Comparison of ENCODE assay signal across 21 cellular contexts in the genomic region with DNA sequence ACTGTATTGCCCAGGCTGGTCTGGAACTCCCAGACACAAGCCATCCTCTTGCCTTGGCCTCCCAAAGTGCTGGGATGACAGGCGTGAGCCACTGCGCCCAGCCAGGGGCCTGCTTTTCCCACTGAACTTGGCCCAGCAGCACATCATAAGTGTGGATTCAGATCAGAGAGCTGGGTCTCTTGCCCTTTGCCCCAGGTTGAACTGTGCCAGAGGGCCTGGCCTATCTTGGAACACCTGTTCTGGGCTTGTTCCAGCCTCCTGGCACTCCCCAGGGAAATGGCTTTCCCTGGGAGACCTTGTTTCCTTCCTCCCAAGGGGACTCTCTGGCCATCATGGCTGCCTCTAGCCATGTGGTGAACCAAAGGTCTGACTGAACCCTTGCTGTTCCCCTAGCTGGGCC. TPM values are rescaled to one million over a fixed set of nuclear protein-coding genes. Genes with fewer than 3 reads are reported as not detected.
A peak's percentile ranks its signal among the peaks of the same experiment; 100 is the strongest.
DNase-seq lines count a peak whose midpoint lies in the region; ATAC-seq, FAIRE-seq and TF ChIP-seq lines count a peak whose summit lies in the region.
"Had no signal": no experiment of that assay in that cellular context is flagged by ENCODE, and none has a peak within 500 bp of the region (broad histone marks: within the 10 kb centered on the region; RNA-seq: fewer than 3 reads in every experiment).

No MANE protein-coding gene starts in this region.

- 39% methylated on average over 2 of the region's 2 CpGs for WGBS in liver
- WGBS in HepG2 (ENCODE audit: low lambda C conversion rate) = 93% methylated on average over 2 of the region's 2 CpGs
- WGBS in pancreas, 2 donors = 46 to 52% methylated on average over 2 of the region's 2 CpGs

- H3K36me3 ChIP-seq in liver (ENCODE audit: control insufficient read depth in 4 of 4, insufficient read depth in 3 of 4, low read depth in 1 of 4, low read length in 3 of 4) = peaks cover 0 to 13% (median 2%) of the 10 kb centered on the region in 4 donors
- peaks cover 6 to 19% of the 10 kb centered on the region in 2 experiments; a peak in 4 of 5 replicates for H3K36me3 ChIP-seq in HepG2 (replicated peaks in 1 of 2; ENCODE audit: control insufficient read depth in 1 of 2, insufficient read depth in 2 of 2, low read length in 2 of 2)
- peaks cover 13% of the 10 kb centered on the region for H3K36me3 ChIP-seq in colonic mucosa
- H3K36me3 ChIP-seq in pancreas = peaks cover 3 to 41% (median 10%) of the 10 kb centered on the region in 3 donors
- H3K36me3 ChIP-seq in breast epithelium = peaks cover 8% of the 10 kb centered on the region

- intact Hi-C loops in HepG2 (cut with micrococcal nuclease; ENCODE audit: unreplicated experiment) = no loop called here
- intact Hi-C loops in colonic mucosa (cut with DNase I) = no loop called here
- intact Hi-C loops in pancreas (cut with DNase I) = no loop called here
- intact Hi-C loops in breast epithelium (cut with DNase I; ENCODE audit: low total_unique reads) = no loop called here

- ATAC-seq in HepG2 (no peak), pancreas (peak; percentile 17 to 49 (median 30)), GM21367 (IDR thresholded peaks at IDR 0.05; ENCODE audit: unreplicated experiment) (no peak)
- ATAC-seq: HCT116 had no signal

- BruUV-seq in HepG2 (replicated peaks; lab: Mats Ljungman, UMichigan) = no TSS peak

- H3K27ac ChIP-seq in liver (ENCODE audit: low read depth in 1 of 2, low read length in 2 of 2) (peak overlapping the region; percentile 35 to 49), HepG2 (ENCODE audit: extremely low read length, insufficient read depth, low read length) (no peak overlapping the region), colonic mucosa (peak overlapping the region; percentile 7), pancreas (no peak overlapping the region), breast epithelium (no peak overlapping the region)
- H3K27ac ChIP-seq: C4-2B had no signal

- DNase-seq in HepG2 (ENCODE audit: low spot score) (no peak), colonic mucosa (peak; percentile 76), pancreas (peak in 5 of 6 donors; percentile 57 to 82 (median 74)), GM19238 (ENCODE audit: insufficient read length, low spot score) (no peak), T-helper 9 cell (no peak), breast epithelium (ENCODE audit: low spot score in 2 of 2) (no peak)
- DNase-seq: 8988T; AML-193; CD4-positive, alpha-beta memory T cell; DMS153; DMS79 treated with DMSO at 0.1 percent for 48 hours; EL had no signal

- H3K4me2 ChIP-seq in HepG2 (ENCODE audit: low read depth, low read length) = no peak overlapping the region

- TF ChIP-seq POLR2A in HepG2 (IDR thresholded peaks at IDR 0.05; ENCODE audit: insufficient read depth in 1 of 2, low read depth in 2 of 2, low read length in 2 of 2) (no peak), breast epithelium (IDR thresholded peaks at IDR 0.05) (no peak)

- H3K9me3 ChIP-seq in liver (ENCODE audit: control insufficient read depth in 4 of 4, low read length in 3 of 4) (no peaks in the 10 kb centered on the region), HepG2 (ENCODE audit: low read length) (no peaks in the 10 kb centered on the region), colonic mucosa (no peaks in the 10 kb centered on the region), pancreas (no peaks in the 10 kb centered on the region), breast epithelium (no peaks in the 10 kb centered on the region)

- POLR2A ChIA-PET in HepG2 (lab: Yijun Ruan, JAX) = no interaction called here

- no peak for FAIRE-seq in HepG2 (lab: Jason Lieb, UNC)
- no peak for FAIRE-seq in pancreas (lab: Jason Lieb, UNC)
- FAIRE-seq: D721Med, G401.6, GM12891, H54 had no signal

- no peak overlapping the region for H3K4me3 ChIP-seq in liver (ENCODE audit: low read depth in 1 of 3, low read length in 3 of 3)
- H3K4me3 ChIP-seq in HepG2 (replicated peaks in 1 of 3; ENCODE audit: insufficient read depth in 1 of 3, low read depth in 2 of 3, low read length in 3 of 3) = no peak overlapping the region
- no peak overlapping the region for H3K4me3 ChIP-seq in colonic mucosa
- no peak overlapping the region for H3K4me3 ChIP-seq in pancreas
- no peak overlapping the region for H3K4me3 ChIP-seq in breast epithelium

- TF ChIP-seq RAD21 in liver (IDR thresholded peaks at IDR 0.05) = no peak
- no peak for TF ChIP-seq RAD21 in HepG2 (CRISPR knock-in tag; IDR thresholded peaks at IDR 0.05)

- TF ChIP-seq CTCF in liver (IDR thresholded peaks at IDR 0.05; ENCODE audit: low read depth, low read length, missing input control) (no peak), HepG2 (CRISPR knock-in tag; IDR thresholded peaks at IDR 0.05) (no peak), colonic mucosa (IDR thresholded peaks at IDR 0.05) (no peak), pancreas (IDR thresholded peaks at IDR 0.05) (no peak), breast epithelium (IDR thresholded peaks at IDR 0.05) (no peak)

- no peaks in the 10 kb centered on the region for H3K27me3 ChIP-seq in liver (ENCODE audit: control insufficient read depth in 4 of 4, insufficient read depth in 4 of 4, low read length in 3 of 4)
- H3K27me3 ChIP-seq in HepG2 (ENCODE audit: control insufficient read depth in 1 of 2, insufficient read depth in 2 of 2, low read length in 2 of 2) = no peaks in the 10 kb centered on the region
- no peaks in the 10 kb centered on the region for H3K27me3 ChIP-seq in colonic mucosa
- no peaks in the 10 kb centered on the region for H3K27me3 ChIP-seq in pancreas
- H3K27me3 ChIP-seq in breast epithelium = no peaks in the 10 kb centered on the region

- H3K79me2 ChIP-seq in HepG2 (ENCODE audit: insufficient read depth, low read length) = no peaks in the 10 kb centered on the region

- in situ Hi-C loops in HepG2 (cut with HindIII; ENCODE audit: extremely low pct_ligation_motif_present, low pct_unique_long_range_greater_than_20kb) = no loop called here

- CTCF ChIA-PET in HepG2 (lab: Yijun Ruan, JAX; ENCODE audit: low intra/inter-chr PET ratio, low total read pairs) = no interaction called here

- H3K4me1 ChIP-seq in liver (ENCODE audit: control insufficient read depth in 4 of 4, insufficient read depth in 4 of 4, low read length in 3 of 4) (peaks cover 6 to 36% (median 30%) of the 10 kb centered on the region in 4 donors), HepG2 (ENCODE audit: insufficient read depth, low read length) (peaks cover 15% of the 10 kb centered on the region), colonic mucosa (no peaks in the 10 kb centered on the region), pancreas (peaks cover 5 to 20% (median 15%) of the 10 kb centered on the region in 3 donors), breast epithelium (peaks cover 0 to 5% of the 10 kb centered on the region in 2 donors)

- no peak overlapping the region for H2AFZ ChIP-seq in HepG2 (ENCODE audit: low read length)

- TF ChIP-seq EP300 in HepG2 (IDR thresholded peaks at IDR 0.05; ENCODE audit: low read depth in 2 of 2, low read length in 2 of 2) (no peak), HepG2 (CRISPR knock-in tag; IDR thresholded peaks at IDR 0.05; ENCODE audit: borderline replicate concordance) (no peak)

- H4K20me1 ChIP-seq in HepG2 (ENCODE audit: insufficient read depth, low read length) = no peaks in the 10 kb centered on the region

- no peak overlapping the region for H3K9ac ChIP-seq in liver (ENCODE audit: low read depth in 1 of 2, low read length in 2 of 2)
- no peak overlapping the region for H3K9ac ChIP-seq in HepG2 (ENCODE audit: insufficient read depth, low read depth, low read length)
- H3K9ac ChIP-seq in colonic mucosa (ENCODE audit: low read depth in 2 of 2, low read length in 2 of 2) = peak overlapping the region in 1 of 2 donors; percentile 1

RNA-seq across cellular contexts. Expression of gene CC2D1A, which starts 3.4 kb away (rescaled TPM):
- total RNA-seq in liver (10 to 100 TPM in 1 of 2 donors, 1 to 10 TPM in 1; 7.4 to 12.0 TPM), HepG2 (2016; rRNA removed; fragmentation: Illumina TruSeq; extraction: Trizol) (6.4 and 9.7 TPM in 2 replicates), colonic mucosa (100 to 1,000 TPM in 1 of 2 donors, 10 to 100 TPM in 1; 81.0 to 123 TPM), pancreas (10 to 100 TPM; 23.0 to 29.7 (median 26.2) TPM), breast epithelium (10 to 100 TPM; 16.6 to 50.1 (median 43.6) TPM)
- polyA plus RNA-seq in liver (10 to 100 TPM in 1 of 2 donors, 1 to 10 TPM in 1; 8.4 to 11.5 TPM), HepG2 (2011; rRNA removed) (11.5 and 17.0 TPM in 2 replicates), pancreas (10 to 100 TPM; 57.5 to 78.6 TPM)
- 5.0 and 5.7 TPM in 2 replicates for total RNA-seq in HepG2 (2016; cell fraction: cytosol; rRNA removed; fragmentation: Illumina TruSeq; extraction: Trizol; ENCODE audit: low read depth)
- 4.7 and 10.2 TPM in 2 replicates for total RNA-seq in HepG2 (2016; cell fraction: insoluble cytoplasmic fraction; rRNA removed; fragmentation: Illumina TruSeq; extraction: Trizol)
- total RNA-seq in HepG2 (2016; cell fraction: membrane; rRNA removed; fragmentation: Illumina TruSeq; extraction: Trizol) = 5.3 and 5.8 TPM in 2 replicates
- total RNA-seq in HepG2 (2016; cell fraction: nucleus; rRNA removed; fragmentation: Illumina TruSeq; extraction: Trizol) = 9.4 and 12.9 TPM in 2 replicates
- polyA plus RNA-seq in HepG2 (2011; cell fraction: cytosol; rRNA removed) = 4.6 and 5.8 TPM in 2 replicates
- 100 and 116 TPM in 2 replicates for polyA plus RNA-seq in HepG2 (2011; cell fraction: nucleus; rRNA removed)
- 16.4 and 23.4 TPM in 2 replicates for polyA plus RNA-seq in HepG2 (2012)
- polyA plus RNA-seq in HepG2 (2016; cell fraction: cytosol; fragmentation: Illumina TruSeq; extraction: Trizol; ENCODE audit: low read depth) = 1.2 and 1.8 TPM in 2 replicates
- 9.0 and 11.9 TPM in 2 replicates for polyA plus RNA-seq in HepG2 (2016; cell fraction: insoluble cytoplasmic fraction; fragmentation: Illumina TruSeq; extraction: Trizol; ENCODE audit: low read depth)
- 2.8 and 3.2 TPM in 2 replicates for polyA plus RNA-seq in HepG2 (2016; cell fraction: membrane; fragmentation: Illumina TruSeq; extraction: Trizol; ENCODE audit: low read depth)
- polyA plus RNA-seq in HepG2 (2016; cell fraction: nucleus; fragmentation: Illumina TruSeq; extraction: Trizol; ENCODE audit: insufficient read depth, low read depth) = 55.9 and 56.2 TPM in 2 replicates
- 13.2 and 19.3 TPM in 2 replicates for polyA minus RNA-seq in HepG2 (2011; rRNA and poly(A)+ RNA removed; ENCODE audit: low replicate concordance)
- 4.7 and 6.5 TPM in 2 replicates for polyA minus RNA-seq in HepG2 (2011; cell fraction: cytosol; rRNA and poly(A)+ RNA removed)
- 20.1 and 21.6 TPM in 2 replicates for polyA minus RNA-seq in HepG2 (2011; cell fraction: nucleus; rRNA and poly(A)+ RNA removed)

RNA-seq across cellular contexts. Expression of gene BRME1, which starts 3.5 kb away (rescaled TPM):
- total RNA-seq in liver = 1 to 10 TPM in 1 of 2 donors, under 1 TPM in 1; 0.42 to 5.3 TPM
- polyA plus RNA-seq in liver = under 1 TPM; 0.46 to 0.51 TPM
- 0.84 and 1.5 TPM in 2 replicates for total RNA-seq in HepG2 (2016; rRNA removed; fragmentation: Illumina TruSeq; extraction: Trizol)
- total RNA-seq in HepG2 (2016; cell fraction: cytosol; rRNA removed; fragmentation: Illumina TruSeq; extraction: Trizol; ENCODE audit: low read depth) = 0.35 and 0.40 TPM in 2 replicates
- total RNA-seq in HepG2 (2016; cell fraction: insoluble cytoplasmic fraction; rRNA removed; fragmentation: Illumina TruSeq; extraction: Trizol) = 1.1 TPM in 2 replicates
- 0.25 and 0.69 TPM in 2 replicates for total RNA-seq in HepG2 (2016; cell fraction: membrane; rRNA removed; fragmentation: Illumina TruSeq; extraction: Trizol)
- total RNA-seq in HepG2 (2016; cell fraction: nucleus; rRNA removed; fragmentation: Illumina TruSeq; extraction: Trizol) = 1.2 and 1.3 TPM in 2 replicates
- polyA plus RNA-seq in HepG2 (2011; rRNA removed) = 0.74 and 0.91 TPM in 2 replicates
- 0.55 and 0.72 TPM in 2 replicates for polyA plus RNA-seq in HepG2 (2011; cell fraction: cytosol; rRNA removed)
- polyA plus RNA-seq in HepG2 (2011; cell fraction: nucleus; rRNA removed) = 5.7 and 8.2 TPM in 2 replicates
- 1.3 and 1.8 TPM in 2 replicates for polyA plus RNA-seq in HepG2 (2012)
- 0.09 TPM in 1 of 2 replicates, not detected in the other for polyA plus RNA-seq in HepG2 (2016; cell fraction: cytosol; fragmentation: Illumina TruSeq; extraction: Trizol; ENCODE audit: low read depth)
- polyA plus RNA-seq in HepG2 (2016; cell fraction: insoluble cytoplasmic fraction; fragmentation: Illumina TruSeq; extraction: Trizol; ENCODE audit: low read depth) = 1.1 and 1.8 TPM in 2 replicates
- polyA plus RNA-seq in HepG2 (2016; cell fraction: membrane; fragmentation: Illumina TruSeq; extraction: Trizol; ENCODE audit: low read depth) = 0.23 and 0.31 TPM in 2 replicates
- 5.8 and 5.9 TPM in 2 replicates for polyA plus RNA-seq in HepG2 (2016; cell fraction: nucleus; fragmentation: Illumina TruSeq; extraction: Trizol; ENCODE audit: insufficient read depth, low read depth)
- 1.2 and 5.8 TPM in 2 replicates for polyA minus RNA-seq in HepG2 (2011; rRNA and poly(A)+ RNA removed; ENCODE audit: low replicate concordance)
- 1.3 TPM in 1 of 2 replicates, not detected in the other for polyA minus RNA-seq in HepG2 (2011; cell fraction: cytosol; rRNA and poly(A)+ RNA removed)
- 2.2 and 2.4 TPM in 2 replicates for polyA minus RNA-seq in HepG2 (2011; cell fraction: nucleus; rRNA and poly(A)+ RNA removed)
- total RNA-seq in colonic mucosa = 10 to 100 TPM in 1 of 2 donors, 1 to 10 TPM in 1; 5.9 to 20.0 TPM
- total RNA-seq in pancreas = 1 to 10 TPM; 2.6 to 4.5 (median 3.9) TPM
- 10 to 100 TPM in 1 of 2 donors, 1 to 10 TPM in 1; 8.1 to 15.3 TPM for polyA plus RNA-seq in pancreas
- 1 to 10 TPM; 1.3 to 6.3 (median 1.6) TPM for total RNA-seq in breast epithelium

RNA-seq across cellular contexts. Expression of gene PODNL1, which starts 28.8 kb away (rescaled TPM):
- not detected for total RNA-seq in liver
- under 1 TPM in 1 of 2 donors, not detected in 1; 0.30 TPM for polyA plus RNA-seq in liver
- not detected in 2 replicates for total RNA-seq in HepG2 (2016; rRNA removed; fragmentation: Illumina TruSeq; extraction: Trizol)
- not detected in 2 replicates for total RNA-seq in HepG2 (2016; cell fraction: cytosol; rRNA removed; fragmentation: Illumina TruSeq; extraction: Trizol; ENCODE audit: low read depth)
- total RNA-seq in HepG2 (2016; cell fraction: insoluble cytoplasmic fraction; rRNA removed; fragmentation: Illumina TruSeq; extraction: Trizol) = not detected in 2 replicates
- 0.17 TPM in 1 of 2 replicates, not detected in the other for total RNA-seq in HepG2 (2016; cell fraction: membrane; rRNA removed; fragmentation: Illumina TruSeq; extraction: Trizol)
- not detected in 2 replicates for total RNA-seq in HepG2 (2016; cell fraction: nucleus; rRNA removed; fragmentation: Illumina TruSeq; extraction: Trizol)
- 0.18 TPM in 1 of 2 replicates, not detected in the other for polyA plus RNA-seq in HepG2 (2011; rRNA removed)
- 0.15 TPM in 1 of 2 replicates, not detected in the other for polyA plus RNA-seq in HepG2 (2011; cell fraction: cytosol; rRNA removed)
- 0.26 TPM in 2 replicates for polyA plus RNA-seq in HepG2 (2011; cell fraction: nucleus; rRNA removed)
- polyA plus RNA-seq in HepG2 (2012) = 0.19 and 0.24 TPM in 2 replicates
- not detected in 2 replicates for polyA plus RNA-seq in HepG2 (2016; cell fraction: cytosol; fragmentation: Illumina TruSeq; extraction: Trizol; ENCODE audit: low read depth)
- not detected in 2 replicates for polyA plus RNA-seq in HepG2 (2016; cell fraction: insoluble cytoplasmic fraction; fragmentation: Illumina TruSeq; extraction: Trizol; ENCODE audit: low read depth)
- not detected in 2 replicates for polyA plus RNA-seq in HepG2 (2016; cell fraction: membrane; fragmentation: Illumina TruSeq; extraction: Trizol; ENCODE audit: low read depth)
- not detected in 2 replicates for polyA plus RNA-seq in HepG2 (2016; cell fraction: nucleus; fragmentation: Illumina TruSeq; extraction: Trizol; ENCODE audit: insufficient read depth, low read depth)
- 0.54 TPM in 1 of 2 replicates, not detected in the other for polyA minus RNA-seq in HepG2 (2011; rRNA and poly(A)+ RNA removed; ENCODE audit: low replicate concordance)
- not detected in 2 replicates for polyA minus RNA-seq in HepG2 (2011; cell fraction: cytosol; rRNA and poly(A)+ RNA removed)
- polyA minus RNA-seq in HepG2 (2011; cell fraction: nucleus; rRNA and poly(A)+ RNA removed) = not detected in 2 replicates
- total RNA-seq in colonic mucosa = 1 to 10 TPM; 4.1 to 4.4 TPM
- total RNA-seq in pancreas = 1 to 10 TPM in 1 of 6 donors, under 1 TPM in 3, not detected in 2; 0.25 to 2.0 (median 0.84) TPM
- polyA plus RNA-seq in pancreas = under 1 TPM; 0.40 to 0.76 TPM
- total RNA-seq in breast epithelium = 1 to 10 TPM in 2 of 3 donors, under 1 TPM in 1; 0.80 to 8.8 (median 2.3) TPM
- total RNA-seq: CD4-positive, alpha-beta memory T cell had no signal
- polyA plus RNA-seq: CD4-positive, alpha-beta memory T cell had no signal

RNA-seq across cellular contexts. Expression of gene NANOS3, which starts 32.5 kb away (rescaled TPM):
- not detected for total RNA-seq in liver
- not detected for polyA plus RNA-seq in liver
- total RNA-seq in HepG2 (2016; rRNA removed; fragmentation: Illumina TruSeq; extraction: Trizol) = not detected in 2 replicates
- not detected in 2 replicates for total RNA-seq in HepG2 (2016; cell fraction: cytosol; rRNA removed; fragmentation: Illumina TruSeq; extraction: Trizol; ENCODE audit: low read depth)
- not detected in 2 replicates for total RNA-seq in HepG2 (2016; cell fraction: insoluble cytoplasmic fraction; rRNA removed; fragmentation: Illumina TruSeq; extraction: Trizol)
- total RNA-seq in HepG2 (2016; cell fraction: membrane; rRNA removed; fragmentation: Illumina TruSeq; extraction: Trizol) = not detected in 2 replicates
- total RNA-seq in HepG2 (2016; cell fraction: nucleus; rRNA removed; fragmentation: Illumina TruSeq; extraction: Trizol) = not detected in 2 replicates
- polyA plus RNA-seq in HepG2 (2011; rRNA removed) = 0.21 TPM in 1 of 2 replicates, not detected in the other
- not detected in 2 replicates for polyA plus RNA-seq in HepG2 (2011; cell fraction: cytosol; rRNA removed)
- polyA plus RNA-seq in HepG2 (2011; cell fraction: nucleus; rRNA removed) = 1.1 and 1.8 TPM in 2 replicates
- 1.1 TPM in 1 of 2 replicates, not detected in the other for polyA plus RNA-seq in HepG2 (2012)
- not detected in 2 replicates for polyA plus RNA-seq in HepG2 (2016; cell fraction: cytosol; fragmentation: Illumina TruSeq; extraction: Trizol; ENCODE audit: low read depth)
- not detected in 2 replicates for polyA plus RNA-seq in HepG2 (2016; cell fraction: insoluble cytoplasmic fraction; fragmentation: Illumina TruSeq; extraction: Trizol; ENCODE audit: low read depth)
- polyA plus RNA-seq in HepG2 (2016; cell fraction: membrane; fragmentation: Illumina TruSeq; extraction: Trizol; ENCODE audit: low read depth) = not detected in 2 replicates
- polyA plus RNA-seq in HepG2 (2016; cell fraction: nucleus; fragmentation: Illumina TruSeq; extraction: Trizol; ENCODE audit: insufficient read depth, low read depth) = not detected in 2 replicates
- not detected in 2 replicates for polyA minus RNA-seq in HepG2 (2011; rRNA and poly(A)+ RNA removed; ENCODE audit: low replicate concordance)
- polyA minus RNA-seq in HepG2 (2011; cell fraction: cytosol; rRNA and poly(A)+ RNA removed) = not detected in 2 replicates
- polyA minus RNA-seq in HepG2 (2011; cell fraction: nucleus; rRNA and poly(A)+ RNA removed) = not detected in 2 replicates
- not detected for total RNA-seq in colonic mucosa
- total RNA-seq in pancreas = 1 to 10 TPM in 1 of 6 donors, under 1 TPM in 3, not detected in 2; 0.39 to 1.4 (median 0.62) TPM
- 1 to 10 TPM in 1 of 2 donors, under 1 TPM in 1; 0.65 to 3.1 TPM for polyA plus RNA-seq in pancreas
- total RNA-seq in breast epithelium = not detected
- total RNA-seq: CD4-positive, alpha-beta memory T cell; HT-29 had no signal
- polyA plus RNA-seq: CD4-positive, alpha-beta memory T cell had no signal

RNA-seq across cellular contexts. Expression of gene DCAF15, which starts 42.9 kb away (rescaled TPM):
- total RNA-seq in liver (10 to 100 TPM in 1 of 2 donors, 1 to 10 TPM in 1; 3.8 to 10.4 TPM), HepG2 (2016; rRNA removed; fragmentation: Illumina TruSeq; extraction: Trizol) (8.5 and 14.0 TPM in 2 replicates), colonic mucosa (10 to 100 TPM; 30.2 to 55.1 TPM), pancreas (10 to 100 TPM in 3 of 6 donors, 1 to 10 TPM in 3; 7.8 to 15.2 (median 10.3) TPM), breast epithelium (10 to 100 TPM; 13.4 to 22.7 (median 19.0) TPM)
- polyA plus RNA-seq in liver (1 to 10 TPM; 2.6 to 7.3 TPM), HepG2 (2011; rRNA removed) (13.5 and 13.6 TPM in 2 replicates), pancreas (10 to 100 TPM; 37.8 to 50.7 TPM)
- total RNA-seq in HepG2 (2016; cell fraction: cytosol; rRNA removed; fragmentation: Illumina TruSeq; extraction: Trizol; ENCODE audit: low read depth) = 11.3 and 12.1 TPM in 2 replicates
- 7.3 and 14.2 TPM in 2 replicates for total RNA-seq in HepG2 (2016; cell fraction: insoluble cytoplasmic fraction; rRNA removed; fragmentation: Illumina TruSeq; extraction: Trizol)
- total RNA-seq in HepG2 (2016; cell fraction: membrane; rRNA removed; fragmentation: Illumina TruSeq; extraction: Trizol) = 13.3 and 15.4 TPM in 2 replicates
- 12.9 and 17.6 TPM in 2 replicates for total RNA-seq in HepG2 (2016; cell fraction: nucleus; rRNA removed; fragmentation: Illumina TruSeq; extraction: Trizol)
- 5.9 and 10.2 TPM in 2 replicates for polyA plus RNA-seq in HepG2 (2011; cell fraction: cytosol; rRNA removed)
- 69.0 and 111 TPM in 2 replicates for polyA plus RNA-seq in HepG2 (2011; cell fraction: nucleus; rRNA removed)
- polyA plus RNA-seq in HepG2 (2012) = 9.5 and 10.5 TPM in 2 replicates
- polyA plus RNA-seq in HepG2 (2016; cell fraction: cytosol; fragmentation: Illumina TruSeq; extraction: Trizol; ENCODE audit: low read depth) = 8.3 and 9.9 TPM in 2 replicates
- 15.3 and 20.8 TPM in 2 replicates for polyA plus RNA-seq in HepG2 (2016; cell fraction: insoluble cytoplasmic fraction; fragmentation: Illumina TruSeq; extraction: Trizol; ENCODE audit: low read depth)
- polyA plus RNA-seq in HepG2 (2016; cell fraction: membrane; fragmentation: Illumina TruSeq; extraction: Trizol; ENCODE audit: low read depth) = 8.6 TPM in 2 replicates
- polyA plus RNA-seq in HepG2 (2016; cell fraction: nucleus; fragmentation: Illumina TruSeq; extraction: Trizol; ENCODE audit: insufficient read depth, low read depth) = 52.7 and 54.2 TPM in 2 replicates
- 18.8 and 26.1 TPM in 2 replicates for polyA minus RNA-seq in HepG2 (2011; rRNA and poly(A)+ RNA removed; ENCODE audit: low replicate concordance)
- 6.5 and 8.8 TPM in 2 replicates for polyA minus RNA-seq in HepG2 (2011; cell fraction: cytosol; rRNA and poly(A)+ RNA removed)
- 12.1 and 15.6 TPM in 2 replicates for polyA minus RNA-seq in HepG2 (2011; cell fraction: nucleus; rRNA and poly(A)+ RNA removed)

Comparison
In these comparisons a context has a peak if more than half of its experiments do, and no peak if none do; other contexts are left out.
1. H3K27ac ChIP-seq: peak in liver (2 of 2) and colonic mucosa (single experiment); none in HepG2 (single experiment), pancreas (0 of 4) and breast epithelium (0 of 2).
2. ATAC-seq: peak in pancreas (4 of 4); none in HepG2 (single experiment) and GM21367 (single experiment).
3. DNase-seq: peak in colonic mucosa (single experiment) and pancreas (5 of 6); none in HepG2 (single experiment), GM19238 (single experiment), T-helper 9 cell (single experiment) and breast epithelium (0 of 2).